29 cellular contexts compared by ENCODE assay signal in genomic region chr12:58678753-58679152, GRCh38.
"Had no signal": no experiment of that assay in that cellular context is flagged by ENCODE, and none has a peak within 500 bp of the region (broad histone marks: within the 10 kb centered on the region; RNA-seq: fewer than 3 reads in every experiment).

No MANE protein-coding gene starts in this region.

- ATAC-seq: activated CD4-positive, alpha-beta T cell treated with anti-CD3 and anti-CD28 coated beads for 36 hours; activated CD8-positive, alpha-beta memory T cell treated with anti-CD3 and anti-CD28 coated beads, Interleukin-2, amount 10 ng/mL, durations not matched to agents 7 days and 5 days; activated CD8-positive, alpha-beta T cell treated with anti-CD3 and anti-CD28 coated beads, Interleukin-2, amount 10 ng/mL, durations not matched to agents 7 days and 5 days; activated naive CD8-positive, alpha-beta T cell treated with anti-CD3 and anti-CD28 coated beads, Interleukin-2, amount 50 U/mL, for 24 hours; gastroesophageal sphincter; heart right ventricle; T-helper 17 cell had no signal

- H3K9me3 ChIP-seq: colonic mucosa had no signal

- DNase-seq: activated CD4-positive, alpha-beta memory T cell treated with anti-CD3 and anti-CD28 coated beads for 36 hours; activated CD4-positive, alpha-beta T cell treated with anti-CD3 and anti-CD28 coated beads for 36 hours; activated CD4-positive, alpha-beta T cell treated with anti-CD3 and anti-CD28 coated beads, Interleukin-2, amount 10 ng/mL, durations not matched to agents 24 days and 14 days; activated CD4-positive, CD25-positive, alpha-beta regulatory T cell; activated CD4-positive, CD25-positive, alpha-beta regulatory T cell treated with anti-CD3 and anti-CD28 coated beads, Interleukin-2, amount 50 U/mL, for 72 hours; activated CD8-positive, alpha-beta memory T cell treated with anti-CD3 and anti-CD28 coated beads, Interleukin-2, amount 10 ng/mL, durations not matched to agents 7 days and 5 days; activated CD8-positive, alpha-beta memory T cell treated with anti-CD3 and anti-CD28 coated beads, Interleukin-2, amount 50 U/mL, for 4 hours; activated CD8-positive, alpha-beta T cell treated with anti-CD3 and anti-CD28 coated beads, Interleukin-2, amount 10 ng/mL, durations not matched to agents 7 days and 5 days; activated effector memory CD4-positive, alpha-beta T cell treated with anti-CD3 and anti-CD28 coated beads, Interleukin-2, amount 50 U/mL, for 16 hours; activated naive CD4-positive, alpha-beta T cell treated with anti-CD3 and anti-CD28 coated beads for 36 hours; activated naive CD8-positive, alpha-beta T cell treated with anti-CD3 and anti-CD28 coated beads for 36 hours; activated naive CD8-positive, alpha-beta T cell treated with anti-CD3 and anti-CD28 coated beads, Interleukin-2, amount 50 U/mL, for 24 hours; activated T-cell treated with anti-CD3 and anti-CD28 coated beads, Interleukin-2, amount 50 U/mL, for 1 hour; activated T-cell treated with anti-CD3 and anti-CD28 coated beads, Interleukin-2, amount 50 U/mL, for 48 hours; amniotic stem cell; anterior cingulate cortex; brain microvascular endothelial cell; colonic mucosa; effector CD8-positive, alpha-beta T cell; esophagus squamous epithelium; foreskin melanocyte; heart right ventricle; T-helper 17 cell had no signal

- H3K4me3 ChIP-seq: colonic mucosa, esophagus squamous epithelium, gastroesophageal sphincter, heart right ventricle, hepatocyte had no signal

- H3K27me3 ChIP-seq: brain microvascular endothelial cell, colonic mucosa, esophagus squamous epithelium, gastroesophageal sphincter, heart right ventricle, hepatocyte had no signal

- H3K4me2 ChIP-seq: hepatocyte had no signal

- H2AFZ ChIP-seq: hepatocyte had no signal

- H3K4me1 ChIP-seq: colonic mucosa, gastroesophageal sphincter, heart right ventricle had no signal

- FAIRE-seq: bronchial epithelial cell, endometrium, endothelial cell of umbilical vein had no signal

- H3K36me3 ChIP-seq: brain microvascular endothelial cell, colonic mucosa, esophagus squamous epithelium, gastroesophageal sphincter, heart right ventricle had no signal

- H3K79me2 ChIP-seq: hepatocyte had no signal

- H3K27ac ChIP-seq: brain microvascular endothelial cell, colonic mucosa, epithelial cell of prostate, esophagus squamous epithelium, gastroesophageal sphincter, heart right ventricle, hepatocyte had no signal
